ENCODE assay signal across 10 cellular contexts in the genomic region with DNA sequence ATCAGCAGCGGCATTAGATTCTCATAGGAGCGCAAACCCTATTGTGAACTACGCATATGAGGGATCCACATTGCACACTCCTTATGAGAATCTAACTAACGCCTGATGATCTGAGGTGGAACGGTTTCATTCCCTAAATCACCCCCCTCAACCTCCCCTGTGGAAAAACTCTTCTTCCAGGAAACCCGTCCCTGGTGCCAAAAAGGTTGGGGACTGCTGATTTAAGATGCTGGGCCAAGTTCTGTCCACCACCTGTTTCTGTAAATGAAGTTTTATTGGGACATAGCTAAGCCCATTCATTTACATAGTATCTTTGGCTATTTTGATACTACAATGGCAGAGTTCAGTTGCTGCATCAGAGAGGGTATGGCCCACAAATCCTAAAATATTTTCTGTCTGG.
"Had no signal": no experiment of that assay in that cellular context is flagged by ENCODE, and none has a peak within 500 bp of the region (broad histone marks: within the 10 kb centered on the region; RNA-seq: fewer than 3 reads in every experiment).

No MANE protein-coding gene starts in this region.

- H3K4me1 ChIP-seq: HAP-1 had no signal

- DNase-seq: GM23248, GOT3, H7, HFFc6, IMR-90, KG1 had no signal

- FAIRE-seq: HTR-8/SVneo, K562 had no signal

- H3K27ac ChIP-seq: GM23248 had no signal

- ATAC-seq: HCT116, K562 had no signal
